ENCODE assay signal across 24 cellular contexts in genomic region chr2:181788883-181789555, GRCh38.
DNase-seq lines count a peak whose midpoint lies in the region; ATAC-seq and TF ChIP-seq lines count a peak whose summit lies in the region.
"Had no signal": no experiment of that assay in that cellular context is flagged by ENCODE, and none has a peak within 500 bp of the region (broad histone marks: within the 10 kb centered on the region; RNA-seq: fewer than 3 reads in every experiment).

No MANE protein-coding gene starts in this region.

- H3K27ac ChIP-seq in mesenchymal stem cell (ENCODE audit: low read length, poor library complexity, severe bottlenecking) = peak overlapping the region; percentile 64
- no peak overlapping the region for H3K27ac ChIP-seq in dorsolateral prefrontal cortex
- H3K27ac ChIP-seq: C4-2B, esophagus squamous epithelium had no signal

- H3K36me3 Mint-ChIP-seq in Calu3 (ENCODE audit: insufficient read depth, unreplicated experiment) (peaks cover 15% of the 10 kb centered on the region), HFFc6 (ENCODE audit: low read depth) (peaks cover 13% of the 10 kb centered on the region), chondrocyte (ENCODE audit: low read depth) (peaks cover 3% of the 10 kb centered on the region)
- H3K36me3 Mint-ChIP-seq: natural killer cell, T-cell had no signal

- ATAC-seq in HG03025 (IDR thresholded peaks at IDR 0.05; ENCODE audit: low FRiP score, unreplicated experiment) = no peak
- no peak for ATAC-seq in HG03139 (IDR thresholded peaks at IDR 0.05; ENCODE audit: unreplicated experiment)
- ATAC-seq: GM23338, natural killer cell, T-cell had no signal

- peak overlapping the region in 1 of 2 experiments; percentile 34 for H2BK12ac ChIP-seq in mesenchymal stem cell (ENCODE audit: low read length in 2 of 2)

- no peaks in the 10 kb centered on the region for H3K36me3 ChIP-seq in mesenchymal stem cell (ENCODE audit: control insufficient read depth in 1 of 2, insufficient read depth in 2 of 2, low read depth in 1 of 2, low read length in 2 of 2)
- H3K36me3 ChIP-seq: esophagus squamous epithelium had no signal

- no peak overlapping the region for H4K91ac ChIP-seq in mesenchymal stem cell (ENCODE audit: low read length)

- CTCF ChIA-PET in Calu3 (lab: Charles Lee) = interaction anchor here (2.0 kb wide), 1 partner anchor 8 kb away, joined by 8 read pairs; no protein-coding TSS in a partner anchor

- H3K4me3 ChIP-seq in mesenchymal stem cell (ENCODE audit: insufficient read depth in 1 of 2, low read depth in 1 of 2, low read length in 2 of 2) (no peak overlapping the region), dorsolateral prefrontal cortex (no peak overlapping the region)
- H3K4me3 ChIP-seq: esophagus squamous epithelium, GM23338 had no signal

- H3K4me1 ChIP-seq in mesenchymal stem cell (ENCODE audit: control insufficient read depth, insufficient read depth, low read depth, low read length) = peaks cover 9% of the 10 kb centered on the region

- no peak overlapping the region for H2BK120ac ChIP-seq in mesenchymal stem cell (ENCODE audit: low read depth, low read length)

- H3K4me1 Mint-ChIP-seq in Calu3 (ENCODE audit: low read depth, unreplicated experiment) (peaks cover 64% of the 10 kb centered on the region), HFFc6 (ENCODE audit: low read depth) (peaks cover 94% of the 10 kb centered on the region), chondrocyte (ENCODE audit: low read depth) (peaks cover 52% of the 10 kb centered on the region)
- H3K4me1 Mint-ChIP-seq: GM23338, natural killer cell had no signal

- H3K9me3 Mint-ChIP-seq in Calu3 (ENCODE audit: low read depth, unreplicated experiment) (peaks cover 4% of the 10 kb centered on the region), HFFc6 (0 out of 2 replicates have a peak, but pooled peaks cover 4% of the 10 kb centered on the region), chondrocyte (ENCODE audit: low read depth) (peaks cover 8% of the 10 kb centered on the region)

- peaks cover 8% of the 10 kb centered on the region for H3K79me1 ChIP-seq in mesenchymal stem cell (replicated peaks; ENCODE audit: low read length, poor library complexity, severe bottlenecking)

- intact Hi-C loops in Calu3 (cut with micrococcal nuclease; ENCODE audit: unreplicated experiment) = loop anchor here (1.0 kb wide), 1 partner anchor 9 kb away; no protein-coding TSS in a partner anchor
- intact Hi-C loops in dorsolateral prefrontal cortex (cut with DNase I) = no loop called here

- no peak overlapping the region for H3K4ac ChIP-seq in mesenchymal stem cell (ENCODE audit: low read depth in 1 of 2, low read length in 2 of 2)

- no peak overlapping the region for H3K14ac ChIP-seq in mesenchymal stem cell (ENCODE audit: low read length in 2 of 2)

- no peak overlapping the region for H2AK5ac ChIP-seq in mesenchymal stem cell (ENCODE audit: low read length, severe bottlenecking)

- 80% methylated on average over 1 of the region's 3 CpGs for WGBS in mesenchymal stem cell

- no peak overlapping the region for H4K8ac ChIP-seq in mesenchymal stem cell (ENCODE audit: low read length)

- H3K18ac ChIP-seq in mesenchymal stem cell (ENCODE audit: low read depth in 1 of 2, low read length in 2 of 2) = no peak overlapping the region

- no TSS peak for BruUV-seq in Calu3 (replicated peaks; lab: Mats Ljungman, UMichigan)

- H3K27me3 ChIP-seq in mesenchymal stem cell (ENCODE audit: control insufficient read depth in 1 of 2, insufficient read depth in 1 of 2, low read length in 2 of 2) (no peaks in the 10 kb centered on the region), dorsolateral prefrontal cortex (no peaks in the 10 kb centered on the region)
- H3K27me3 ChIP-seq: esophagus squamous epithelium had no signal

- peaks cover 2% of the 10 kb centered on the region for H3K9me3 ChIP-seq in mesenchymal stem cell (ENCODE audit: control insufficient read depth, low read length)
- H3K9me3 ChIP-seq: esophagus squamous epithelium had no signal

- DNase-seq in Calu3 = no peak
- DNase-seq in HFFc6 = peak; percentile 27
- no peak for DNase-seq in chondrocyte (ENCODE audit: low spot score)
- no peak for DNase-seq in mesenchymal stem cell
- DNase-seq in dorsolateral prefrontal cortex = no peak
- DNase-seq in NCI-H748 (lab: John Stamatoyannopoulos, UW; ENCODE audit: unreplicated experiment) = no peak
- DNase-seq: activated CD4-positive, alpha-beta T cell treated with anti-CD3 and anti-CD28 coated beads for 48 hours; activated naive CD4-positive, alpha-beta T cell treated with anti-CD3 and anti-CD28 coated beads for 36 hours; activated T-cell treated with anti-CD3 and anti-CD28 coated beads, Interleukin-2, amount 50 U/mL, for 48 hours; central memory CD4-positive, alpha-beta T cell; effector CD4-positive, alpha-beta T cell; esophagus squamous epithelium; KBM-7; natural killer cell; NCI-H146; NCI-H526 treated with DMSO at 0.1 percent for 48 hours; posterior cingulate gyrus; SHP77; stimulated activated CD4-positive, alpha-beta T cell treated with anti-CD3 and anti-CD28 coated beads, Interleukin-1b, Interleukin-23, amount 100 ng/mL, for 48 hours; T-cell had no signal

- H3K9ac ChIP-seq in mesenchymal stem cell (ENCODE audit: low read length) = no peak overlapping the region

- H3K27ac Mint-ChIP-seq in Calu3 (ENCODE audit: unreplicated experiment) (peak overlapping the region; percentile 98), HFFc6 (peak overlapping the region; percentile 83), chondrocyte (ENCODE audit: unreplicated experiment) (peak overlapping the region; percentile 64)
- H3K27ac Mint-ChIP-seq: activated naive CD4-positive, alpha-beta T cell treated with anti-CD3 and anti-CD28 coated beads for 36 hours; GM23338; natural killer cell; T-cell had no signal

- no peak overlapping the region for H3K23ac ChIP-seq in mesenchymal stem cell (ENCODE audit: low read length in 2 of 2)

- no peak overlapping the region for H2BK15ac ChIP-seq in mesenchymal stem cell (ENCODE audit: low read depth, poor library complexity, severe bottlenecking)

- H2BK5ac ChIP-seq in mesenchymal stem cell (ENCODE audit: low read depth, low read length, poor library complexity, severe bottlenecking) = no peak overlapping the region

- H3K27me3 Mint-ChIP-seq in Calu3 (ENCODE audit: unreplicated experiment) = no peaks in the 10 kb centered on the region
- H3K27me3 Mint-ChIP-seq in HFFc6 (ENCODE audit: insufficient read depth) = no peaks in the 10 kb centered on the region
- no peaks in the 10 kb centered on the region for H3K27me3 Mint-ChIP-seq in chondrocyte (ENCODE audit: low read depth)

- H3K4me2 ChIP-seq in mesenchymal stem cell (ENCODE audit: low read length, poor library complexity, severe bottlenecking) = no peak overlapping the region
- H3K4me2 ChIP-seq: GM23338 had no signal

- TF ChIP-seq CTCF in Calu3 (IDR thresholded peaks at IDR 0.05; ENCODE audit: unreplicated experiment) (no peak), HFFc6 (IDR thresholded peaks at IDR 0.05) (no peak), chondrocyte (IDR thresholded peaks at IDR 0.05) (no peak), dorsolateral prefrontal cortex (IDR thresholded peaks at IDR 0.05 in 54 of 56, conservative IDR thresholded peaks at IDR 0.05 in 2 of 56; ENCODE audit: low read depth in 1 of 56, partially characterized antibody in 56 of 56) (no peak)

- H3K4me3 Mint-ChIP-seq in Calu3 (ENCODE audit: low read depth, unreplicated experiment) = no peak overlapping the region
- H3K4me3 Mint-ChIP-seq in HFFc6 = peak overlapping the region; percentile 29; the same call in 1 of the 2 replicates
- no peak overlapping the region for H3K4me3 Mint-ChIP-seq in chondrocyte (ENCODE audit: unreplicated experiment)
- H3K4me3 Mint-ChIP-seq: activated naive CD4-positive, alpha-beta T cell treated with anti-CD3 and anti-CD28 coated beads for 36 hours; GM23338; natural killer cell; T-cell had no signal

- H2AFZ ChIP-seq in mesenchymal stem cell (ENCODE audit: low read depth, low read length) = no peak overlapping the region
- H2AFZ ChIP-seq: GM23338 had no signal
